Comparison of ENCODE assay signal across 24 cellular contexts in the genomic region with DNA sequence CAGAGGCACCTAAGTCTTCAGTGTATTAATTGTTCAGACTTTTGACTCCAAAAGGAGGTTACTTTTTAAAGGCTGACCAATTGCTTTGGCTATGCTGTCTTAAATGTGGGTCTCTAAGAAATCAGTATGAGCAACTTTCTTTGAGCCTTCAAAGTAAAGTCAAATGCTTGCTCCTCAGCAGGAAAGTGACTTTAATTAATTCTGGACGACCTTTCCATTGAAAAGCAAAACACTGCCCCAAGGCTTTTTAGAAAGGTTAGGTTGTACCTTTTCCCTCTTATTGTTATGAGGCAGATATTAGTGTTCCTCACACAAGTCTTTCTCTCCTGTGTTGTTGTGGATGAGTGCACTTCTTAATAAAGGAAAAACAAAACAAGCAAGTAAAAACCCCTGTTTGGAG.
DNase-seq lines count a peak whose midpoint lies in the region; ATAC-seq and TF ChIP-seq lines count a peak whose summit lies in the region.
"Had no signal": no experiment of that assay in that cellular context is flagged by ENCODE, and none has a peak within 500 bp of the region (broad histone marks: within the 10 kb centered on the region; RNA-seq: fewer than 3 reads in every experiment).

No MANE protein-coding gene starts in this region.

- H3K27ac Mint-ChIP-seq in GM23338 (no peak overlapping the region), nephron (peak overlapping the region; percentile 57 to 86 (median 78))
- H3K27ac Mint-ChIP-seq in stimulated activated memory B cell treated with anti-CD40 and anti-IgM and Interleukin-4, amounts not matched to agents 10 μg/mL and 1 μg/mL and 100 μg/mL, for 72 hours = peak overlapping the region; percentile 40
- H3K27ac Mint-ChIP-seq: activated naive CD8-positive, alpha-beta T cell treated with anti-CD3 and anti-CD28 coated beads, Interleukin-2, amount 10 ng/mL, durations not matched to agents 7 days and 5 days; CD8-positive, alpha-beta memory T cell; mesothelial cell of epicardium; naive thymus-derived CD4-positive, alpha-beta T cell; stimulated activated effector memory CD8-positive, alpha-beta T cell treated with anti-CD3 and anti-CD28 coated beads, Interleukin-12 subunit alpha, Interleukin-12 subunit beta, amount 100 ng/mL, for 72 hours had no signal

- no peak for DNase-seq in GM23338 (ENCODE audit: low spot score)
- peak; percentile 48 for DNase-seq in SK-MEL-5 (ENCODE audit: low read depth, low spot score)
- no peak for DNase-seq in putamen (ENCODE audit: low spot score)
- no peak for DNase-seq in activated T-cell treated with anti-CD3 and anti-CD28 coated beads, Interleukin-2, amount 50 U/mL, for 1 hour
- DNase-seq: activated CD4-positive, alpha-beta T cell treated with anti-CD3 and anti-CD28 coated beads for 4 hours; activated effector memory CD4-positive, alpha-beta T cell treated with Interleukin-2 at 50 U/mL for 16 hours; activated naive CD8-positive, alpha-beta T cell treated with anti-CD3 and anti-CD28 coated beads, Interleukin-2, amount 10 ng/mL, durations not matched to agents 7 days and 5 days; activated T-cell treated with anti-CD3 and anti-CD28 coated beads for 4 hours; CD8-positive, alpha-beta memory T cell; DMS153; left ventricle myocardium superior; naive thymus-derived CD4-positive, alpha-beta T cell; NCI-H1105 treated with DMSO at 0.1 percent for 48 hours; NCI-H345; NCI-H748 treated with DMSO at 0.1 percent for 48 hours; right lobe of liver; stimulated activated CD4-positive, alpha-beta T cell treated with anti-CD3 and anti-CD28 coated beads, Interleukin-12 subunit alpha, Interleukin-12 subunit beta, amount 100 ng/mL, for 4 hours; stimulated activated CD4-positive, alpha-beta T cell treated with anti-CD3 and anti-CD28 coated beads, Interleukin-4, amount 100 ng/mL, for 1 hour had no signal

- no peak; the same call in 2 of the 3 replicates for ATAC-seq in GM23338
- no peak for ATAC-seq in stimulated activated memory B cell treated with anti-CD40 and anti-IgM and Interleukin-4, amounts not matched to agents 10 μg/mL and 1 μg/mL and 100 μg/mL, for 72 hours
- no peak for ATAC-seq in HG03025 (IDR thresholded peaks at IDR 0.05; ENCODE audit: low FRiP score, unreplicated experiment)
- ATAC-seq: left ventricle myocardium superior; naive thymus-derived CD4-positive, alpha-beta T cell; right lobe of liver; stimulated activated effector memory CD8-positive, alpha-beta T cell treated with anti-CD3 and anti-CD28 coated beads, Interleukin-12 subunit alpha, Interleukin-12 subunit beta, amount 100 ng/mL, for 72 hours had no signal

- H3K4me2 ChIP-seq in GM23338 = no peak overlapping the region

- H3K27me3 Mint-ChIP-seq in GM23338 (ENCODE audit: insufficient read depth, low read depth, poor library complexity) (peaks cover 18% of the 10 kb centered on the region), nephron (ENCODE audit: low read depth) (peaks cover 7% of the 10 kb centered on the region)
- no peaks in the 10 kb centered on the region for H3K27me3 Mint-ChIP-seq in stimulated activated memory B cell treated with anti-CD40 and anti-IgM and Interleukin-4, amounts not matched to agents 10 μg/mL and 1 μg/mL and 100 μg/mL, for 72 hours

- no peaks in the 10 kb centered on the region for H3K79me2 ChIP-seq in GM23338 (replicated peaks; ENCODE audit: insufficient read depth)

- no peak overlapping the region for H2AFZ ChIP-seq in GM23338

- H3K36me3 ChIP-seq in GM23338 (ENCODE audit: insufficient read depth) = no peaks in the 10 kb centered on the region
- H3K36me3 ChIP-seq: right lobe of liver had no signal

- no peaks in the 10 kb centered on the region for H3K36me3 Mint-ChIP-seq in GM23338 (ENCODE audit: low read depth)
- H3K36me3 Mint-ChIP-seq in nephron (ENCODE audit: low read depth) = no peaks in the 10 kb centered on the region
- no peaks in the 10 kb centered on the region for H3K36me3 Mint-ChIP-seq in stimulated activated memory B cell treated with anti-CD40 and anti-IgM and Interleukin-4, amounts not matched to agents 10 μg/mL and 1 μg/mL and 100 μg/mL, for 72 hours
- H3K36me3 Mint-ChIP-seq: activated naive CD8-positive, alpha-beta T cell treated with anti-CD3 and anti-CD28 coated beads, Interleukin-2, amount 10 ng/mL, durations not matched to agents 7 days and 5 days; CD8-positive, alpha-beta memory T cell; mesothelial cell of epicardium; stimulated activated effector memory CD8-positive, alpha-beta T cell treated with anti-CD3 and anti-CD28 coated beads, Interleukin-12 subunit alpha, Interleukin-12 subunit beta, amount 100 ng/mL, for 72 hours had no signal

- no peak overlapping the region for H3K4me3 Mint-ChIP-seq in GM23338
- H3K4me3 Mint-ChIP-seq in nephron = no peak overlapping the region
- no peak overlapping the region for H3K4me3 Mint-ChIP-seq in stimulated activated memory B cell treated with anti-CD40 and anti-IgM and Interleukin-4, amounts not matched to agents 10 μg/mL and 1 μg/mL and 100 μg/mL, for 72 hours
- H3K4me3 Mint-ChIP-seq: activated naive CD8-positive, alpha-beta T cell treated with anti-CD3 and anti-CD28 coated beads, Interleukin-2, amount 10 ng/mL, durations not matched to agents 7 days and 5 days; CD8-positive, alpha-beta memory T cell; mesothelial cell of epicardium; naive thymus-derived CD4-positive, alpha-beta T cell; stimulated activated effector memory CD8-positive, alpha-beta T cell treated with anti-CD3 and anti-CD28 coated beads, Interleukin-12 subunit alpha, Interleukin-12 subunit beta, amount 100 ng/mL, for 72 hours had no signal

- TF ChIP-seq CTCF in GM23338 (conservative IDR thresholded peaks at IDR 0.05; ENCODE audit: low read depth in 2 of 2) (no peak), nephron (IDR thresholded peaks at IDR 0.05; ENCODE audit: unreplicated experiment in 3 of 3) (no peak)

- no peak overlapping the region for H3K27ac ChIP-seq in GM23338 (ENCODE audit: low read depth)
- H3K27ac ChIP-seq: epithelial cell of prostate had no signal

- peaks cover 4% of the 10 kb centered on the region; the same call in 1 of the 2 replicates for H3F3A ChIP-seq in GM23338 (replicated peaks; ENCODE audit: low read depth)

- H3K27me3 ChIP-seq in GM23338 (ENCODE audit: insufficient read depth) = peaks cover 40% of the 10 kb centered on the region
- H3K27me3 ChIP-seq: right lobe of liver had no signal

- peaks cover 25% of the 10 kb centered on the region for H3K4me1 ChIP-seq in GM23338 (ENCODE audit: insufficient read depth)

- no peak overlapping the region for H3K4me3 ChIP-seq in GM23338
- H3K4me3 ChIP-seq: right lobe of liver had no signal

- no peaks in the 10 kb centered on the region for H3K9me3 Mint-ChIP-seq in GM23338
- no peaks in the 10 kb centered on the region for H3K9me3 Mint-ChIP-seq in nephron
- H3K9me3 Mint-ChIP-seq in stimulated activated memory B cell treated with anti-CD40 and anti-IgM and Interleukin-4, amounts not matched to agents 10 μg/mL and 1 μg/mL and 100 μg/mL, for 72 hours = no peaks in the 10 kb centered on the region
- H3K9me3 Mint-ChIP-seq: mesothelial cell of epicardium had no signal

- no peaks in the 10 kb centered on the region for H4K20me1 ChIP-seq in GM23338 (replicated peaks; ENCODE audit: insufficient read depth)

- H3K9me2 ChIP-seq in GM23338 (ENCODE audit: insufficient read depth) = peaks cover 5% of the 10 kb centered on the region; the same call in 1 of the 2 replicates

- peaks cover 41% of the 10 kb centered on the region for H3K4me1 Mint-ChIP-seq in GM23338
- H3K4me1 Mint-ChIP-seq in nephron = peaks cover 75% of the 10 kb centered on the region
- H3K4me1 Mint-ChIP-seq in stimulated activated memory B cell treated with anti-CD40 and anti-IgM and Interleukin-4, amounts not matched to agents 10 μg/mL and 1 μg/mL and 100 μg/mL, for 72 hours = peaks cover 64% of the 10 kb centered on the region
- H3K4me1 Mint-ChIP-seq: stimulated activated effector memory CD8-positive, alpha-beta T cell treated with anti-CD3 and anti-CD28 coated beads, Interleukin-12 subunit alpha, Interleukin-12 subunit beta, amount 100 ng/mL, for 72 hours had no signal

- in situ Hi-C loops in SK-MEL-5 (cut with HindIII; ENCODE audit: low pct_unique_long_range_greater_than_20kb, low sequenced_read_pairs) = no loop called here

TF ChIP-seq in GM23338, 12 proteins besides CTCF, POLR2A, EP300 and RAD21:
- TF ChIP-seq ZNF331 (CRISPR knock-in tag; IDR thresholded peaks at IDR 0.05; ENCODE audit: low read depth) (no peak), NANOG (IDR thresholded peaks at IDR 0.05; ENCODE audit: borderline replicate concordance) (peak; percentile 76), POLR2AphosphoS5 (IDR thresholded peaks at IDR 0.05; ENCODE audit: low read depth) (0 out of 2 replicates have a peak, but pooled peaks have one; percentile 34)
